ENCODE assay signal across 23 cellular contexts in genomic region chr12:131982041-131982440, GRCh38. TPM values are rescaled to one million over a fixed set of nuclear protein-coding genes. Genes with fewer than 3 reads are reported as not detected.
DNase-seq lines count a peak whose midpoint lies in the region; ATAC-seq and TF ChIP-seq lines count a peak whose summit lies in the region.
"Had no signal": no experiment of that assay in that cellular context is flagged by ENCODE, and none has a peak within 500 bp of the region (broad histone marks: within the 10 kb centered on the region; RNA-seq: fewer than 3 reads in every experiment).

No MANE protein-coding gene starts in this region.

- no peak overlapping the region for H3K23ac ChIP-seq in mesenchymal stem cell (ENCODE audit: low read length in 2 of 2)

- over 99% methylated on average over 17 of the region's 17 CpGs for WGBS in mesenchymal stem cell

- no peaks in the 10 kb centered on the region for H3K27me3 Mint-ChIP-seq in CD8-positive, alpha-beta T cell (ENCODE audit: low read depth)
- H3K27me3 Mint-ChIP-seq in stimulated activated naive B cell treated with anti-CD40 and anti-IgM and Interleukin-4, amounts not matched to agents 10 μg/mL and 1 μg/mL and 100 μg/mL, for 72 hours: no peaks in the 10 kb centered on the region
- H3K27me3 Mint-ChIP-seq in type B pancreatic cell: no peaks in the 10 kb centered on the region
- H3K27me3 Mint-ChIP-seq: CD4-positive, alpha-beta T cell had no signal

- H2BK5ac ChIP-seq in mesenchymal stem cell (ENCODE audit: low read depth, low read length, poor library complexity, severe bottlenecking): no peak overlapping the region

- H2BK120ac ChIP-seq in mesenchymal stem cell (ENCODE audit: low read depth, low read length): no peak overlapping the region

- H3K9me3 Mint-ChIP-seq in CD8-positive, alpha-beta T cell: no peaks in the 10 kb centered on the region
- H3K9me3 Mint-ChIP-seq in stimulated activated naive B cell treated with anti-CD40 and anti-IgM and Interleukin-4, amounts not matched to agents 10 μg/mL and 1 μg/mL and 100 μg/mL, for 72 hours: no peaks in the 10 kb centered on the region
- H3K9me3 Mint-ChIP-seq in type B pancreatic cell: no peaks in the 10 kb centered on the region
- H3K9me3 Mint-ChIP-seq: CD4-positive, alpha-beta T cell; HFFc6 had no signal

- no peak overlapping the region for H3K4me2 ChIP-seq in mesenchymal stem cell (ENCODE audit: low read length, poor library complexity, severe bottlenecking)
- H3K4me2 ChIP-seq: A549; BLaER1 treated with 17β-estradiol and CSF1 and Interleukin-3, amounts not matched to agents 10 nM and 100 nM had no signal

- H3K4ac ChIP-seq in mesenchymal stem cell (ENCODE audit: low read depth in 1 of 2, low read length in 2 of 2): no peak overlapping the region

- H3K27me3 ChIP-seq in CD8-positive, alpha-beta T cell (ENCODE audit: insufficient read depth, low read length): no peaks in the 10 kb centered on the region
- H3K27me3 ChIP-seq in H7 (ENCODE audit: control insufficient read depth, insufficient read depth, low read length) (no peaks in the 10 kb centered on the region), mesenchymal stem cell (ENCODE audit: control insufficient read depth in 1 of 2, insufficient read depth in 1 of 2, low read length in 2 of 2) (no peaks in the 10 kb centered on the region)
- H3K27me3 ChIP-seq: BE2C; BLaER1 treated with 17β-estradiol and CSF1 and Interleukin-3, amounts not matched to agents 10 nM and 100 nM had no signal

- H3K9me3 ChIP-seq in CD8-positive, alpha-beta T cell (ENCODE audit: low read length): no peaks in the 10 kb centered on the region
- H3K9me3 ChIP-seq in mesenchymal stem cell (ENCODE audit: control insufficient read depth, low read length): no peaks in the 10 kb centered on the region
- H3K9me3 ChIP-seq: A549; BE2C; BLaER1 treated with 17β-estradiol and CSF1 and Interleukin-3, amounts not matched to agents 10 nM and 100 nM; HAP-1 had no signal

- H2AK5ac ChIP-seq in mesenchymal stem cell (ENCODE audit: low read length, severe bottlenecking): no peak overlapping the region

- peaks cover 25% of the 10 kb centered on the region for H3K36me3 ChIP-seq in CD8-positive, alpha-beta T cell (ENCODE audit: insufficient read depth, low read length)
- peaks cover 11% of the 10 kb centered on the region for H3K36me3 ChIP-seq in H7 (replicated peaks; ENCODE audit: control insufficient read depth, insufficient read depth, low read length)
- H3K36me3 ChIP-seq in mesenchymal stem cell (ENCODE audit: control insufficient read depth in 1 of 2, insufficient read depth in 2 of 2, low read depth in 1 of 2, low read length in 2 of 2): peaks cover 48 to 71% of the 10 kb centered on the region in 2 experiments

- H2AFZ ChIP-seq in mesenchymal stem cell (ENCODE audit: low read depth, low read length): no peak overlapping the region
- H2AFZ ChIP-seq: GM23248 had no signal

- peaks cover 4% of the 10 kb centered on the region for H3K4me1 Mint-ChIP-seq in CD8-positive, alpha-beta T cell (ENCODE audit: low read depth)
- H3K4me1 Mint-ChIP-seq in stimulated activated naive B cell treated with anti-CD40 and anti-IgM and Interleukin-4, amounts not matched to agents 10 μg/mL and 1 μg/mL and 100 μg/mL, for 72 hours: peaks cover 0 to 6% of the 10 kb centered on the region in 2 donors
- no peaks in the 10 kb centered on the region for H3K4me1 Mint-ChIP-seq in type B pancreatic cell (ENCODE audit: unreplicated experiment)

- H3K9ac ChIP-seq in mesenchymal stem cell (ENCODE audit: low read length): no peak overlapping the region
- H3K9ac ChIP-seq: BLaER1 treated with 17β-estradiol and CSF1 and Interleukin-3, amounts not matched to agents 10 nM and 100 nM; GM23248 had no signal

- TF ChIP-seq CTCF in CD8-positive, alpha-beta T cell (IDR thresholded peaks at IDR 0.05): no peak
- no peak for TF ChIP-seq CTCF in type B pancreatic cell (conservative IDR thresholded peaks at IDR 0.05)

- DNase-seq in activated CD8-positive, alpha-beta memory T cell treated with anti-CD3 and anti-CD28 coated beads, Interleukin-2, amount 50 U/mL, for 48 hours: peak; percentile 15
- no peak for DNase-seq in activated CD8-positive, alpha-beta memory T cell treated with anti-CD3 and anti-CD28 coated beads, Interleukin-2, amount 50 U/mL, for 4 hours
- no peak for DNase-seq in CD8-positive, alpha-beta T cell
- DNase-seq in H7: peak; percentile 11
- no peak for DNase-seq in stimulated activated naive B cell treated with anti-CD40 and anti-IgM and Interleukin-4, amounts not matched to agents 10 μg/mL and 1 μg/mL and 100 μg/mL, for 72 hours
- DNase-seq in type B pancreatic cell (ENCODE audit: extremely low spot score, unreplicated experiment): no peak
- DNase-seq in mesenchymal stem cell: no peak
- DNase-seq: 8988T; ACHN; AML-193; BE2C; Calu3; CD4-positive, alpha-beta T cell; COR-L47; DMS53; DMS79 treated with DMSO at 0.1 percent for 48 hours; GF-D8; GM23248; HFFc6 had no signal

- no peak for ATAC-seq in CD8-positive, alpha-beta T cell
- no peak for ATAC-seq in stimulated activated naive B cell treated with anti-CD40 and anti-IgM and Interleukin-4, amounts not matched to agents 10 μg/mL and 1 μg/mL and 100 μg/mL, for 72 hours (replicated peaks)
- ATAC-seq: A549 had no signal

- no peak overlapping the region for H2BK15ac ChIP-seq in mesenchymal stem cell (ENCODE audit: low read depth, poor library complexity, severe bottlenecking)

- H3K27ac Mint-ChIP-seq in CD8-positive, alpha-beta T cell: peak overlapping the region; percentile 18
- peak overlapping the region; percentile 14 for H3K27ac Mint-ChIP-seq in stimulated activated naive B cell treated with anti-CD40 and anti-IgM and Interleukin-4, amounts not matched to agents 10 μg/mL and 1 μg/mL and 100 μg/mL, for 72 hours
- H3K27ac Mint-ChIP-seq in type B pancreatic cell: no peak overlapping the region
- H3K27ac Mint-ChIP-seq: CD4-positive, alpha-beta T cell; HFFc6 had no signal

- peaks cover 48% of the 10 kb centered on the region for H3K79me1 ChIP-seq in mesenchymal stem cell (replicated peaks; ENCODE audit: low read length, poor library complexity, severe bottlenecking)

- H3K4me3 ChIP-seq in CD8-positive, alpha-beta T cell (ENCODE audit: low read depth, low read length): no peak overlapping the region
- H3K4me3 ChIP-seq in H7 (ENCODE audit: insufficient read depth, low read depth, low read length): no peak overlapping the region
- no peak overlapping the region for H3K4me3 ChIP-seq in mesenchymal stem cell (ENCODE audit: insufficient read depth in 1 of 2, low read depth in 1 of 2, low read length in 2 of 2)
- H3K4me3 ChIP-seq: A549; BLaER1 treated with 17β-estradiol and CSF1 and Interleukin-3, amounts not matched to agents 10 nM and 100 nM; GM23248; HAP-1 had no signal

- H3K4me1 ChIP-seq in CD8-positive, alpha-beta T cell (ENCODE audit: insufficient read depth, low read length): no peaks in the 10 kb centered on the region
- H3K4me1 ChIP-seq in mesenchymal stem cell (ENCODE audit: control insufficient read depth, insufficient read depth, low read depth, low read length): peaks cover 17% of the 10 kb centered on the region
- H3K4me1 ChIP-seq: BE2C, HAP-1 had no signal

- intact Hi-C loops in CD8-positive, alpha-beta T cell (cut with DNase I, micrococcal nuclease): no loop called here

- H4K8ac ChIP-seq in mesenchymal stem cell (ENCODE audit: low read length): no peak overlapping the region

- H3K14ac ChIP-seq in mesenchymal stem cell (ENCODE audit: low read length in 2 of 2): no peak overlapping the region

- H3K36me3 Mint-ChIP-seq in CD8-positive, alpha-beta T cell: peaks cover 78% of the 10 kb centered on the region
- H3K36me3 Mint-ChIP-seq in stimulated activated naive B cell treated with anti-CD40 and anti-IgM and Interleukin-4, amounts not matched to agents 10 μg/mL and 1 μg/mL and 100 μg/mL, for 72 hours: peaks cover 36 to 50% of the 10 kb centered on the region in 2 donors
- H3K36me3 Mint-ChIP-seq in type B pancreatic cell: peaks cover 10% of the 10 kb centered on the region

- no peak overlapping the region for H3K18ac ChIP-seq in mesenchymal stem cell (ENCODE audit: low read depth in 1 of 2, low read length in 2 of 2)

- no peak overlapping the region for H3K4me3 Mint-ChIP-seq in CD8-positive, alpha-beta T cell
- no peak overlapping the region for H3K4me3 Mint-ChIP-seq in stimulated activated naive B cell treated with anti-CD40 and anti-IgM and Interleukin-4, amounts not matched to agents 10 μg/mL and 1 μg/mL and 100 μg/mL, for 72 hours
- H3K4me3 Mint-ChIP-seq in type B pancreatic cell: no peak overlapping the region
- H3K4me3 Mint-ChIP-seq: CD14-positive monocyte; CD4-positive, alpha-beta T cell; HFFc6 had no signal

- CTCF ChIA-PET in CD8-positive, alpha-beta T cell (lab: Charles Lee): no interaction called here

- H3K27ac ChIP-seq in CD8-positive, alpha-beta T cell (ENCODE audit: low read depth, low read length): no peak overlapping the region
- H3K27ac ChIP-seq in mesenchymal stem cell (ENCODE audit: low read length, poor library complexity, severe bottlenecking): no peak overlapping the region
- H3K27ac ChIP-seq: A549; BLaER1 treated with 17β-estradiol and CSF1 and Interleukin-3, amounts not matched to agents 10 nM and 100 nM; GM23248 had no signal

- no peak overlapping the region for H2BK12ac ChIP-seq in mesenchymal stem cell (ENCODE audit: low read length in 2 of 2)

- H4K91ac ChIP-seq in mesenchymal stem cell (ENCODE audit: low read length): no peak overlapping the region

- POLR2A ChIA-PET in CD8-positive, alpha-beta T cell (lab: Charles Lee): no interaction called here

RNA-seq across cellular contexts. Expression of gene EP400, which starts 32.3 kb away (rescaled TPM):
- total RNA-seq in CD8-positive, alpha-beta T cell: 10 to 100 TPM; 53.1 to 53.9 TPM
- 7.4 and 9.9 TPM in 2 replicates for total RNA-seq in H7 (2014; rRNA removed; shearing (Covaris generic))
- 41.4 and 55.2 TPM in 2 replicates for total RNA-seq in type B pancreatic cell (ENCODE audit: low replicate concordance)
- 12.8 TPM for polyA plus RNA-seq in mesenchymal stem cell (2013, experiment 1 of 2)
- polyA plus RNA-seq in mesenchymal stem cell (2013, experiment 2 of 2): 11.6 TPM

RNA-seq across cellular contexts. Expression of gene PUS1, which starts 53.0 kb away (rescaled TPM):
- total RNA-seq in CD8-positive, alpha-beta T cell: 10 to 100 TPM; 17.5 to 17.9 TPM
- 31.1 and 36.7 TPM in 2 replicates for total RNA-seq in H7 (2014; rRNA removed; shearing (Covaris generic))
- total RNA-seq in type B pancreatic cell (ENCODE audit: low replicate concordance): 32.2 and 38.1 TPM in 2 replicates
- 10.5 TPM for polyA plus RNA-seq in mesenchymal stem cell (2013, experiment 1 of 2)
- polyA plus RNA-seq in mesenchymal stem cell (2013, experiment 2 of 2): 10.3 TPM

Comparison
In these comparisons a context has a peak if more than half of its experiments do, and no peak if none do; other contexts are left out.
1. DNase-seq: peak in activated CD8-positive, alpha-beta memory T cell treated with anti-CD3 and anti-CD28 coated beads, Interleukin-2, amount 50 U/mL, for 48 hours (single experiment) and H7 (single experiment); none in activated CD8-positive, alpha-beta memory T cell treated with anti-CD3 and anti-CD28 coated beads, Interleukin-2, amount 50 U/mL, for 4 hours (single experiment), CD8-positive, alpha-beta T cell (0 of 7), stimulated activated naive B cell treated with anti-CD40 and anti-IgM and Interleukin-4, amounts not matched to agents 10 μg/mL and 1 μg/mL and 100 μg/mL, for 72 hours (single experiment), type B pancreatic cell (single experiment) and mesenchymal stem cell (single experiment).